In the genomic region with DNA sequence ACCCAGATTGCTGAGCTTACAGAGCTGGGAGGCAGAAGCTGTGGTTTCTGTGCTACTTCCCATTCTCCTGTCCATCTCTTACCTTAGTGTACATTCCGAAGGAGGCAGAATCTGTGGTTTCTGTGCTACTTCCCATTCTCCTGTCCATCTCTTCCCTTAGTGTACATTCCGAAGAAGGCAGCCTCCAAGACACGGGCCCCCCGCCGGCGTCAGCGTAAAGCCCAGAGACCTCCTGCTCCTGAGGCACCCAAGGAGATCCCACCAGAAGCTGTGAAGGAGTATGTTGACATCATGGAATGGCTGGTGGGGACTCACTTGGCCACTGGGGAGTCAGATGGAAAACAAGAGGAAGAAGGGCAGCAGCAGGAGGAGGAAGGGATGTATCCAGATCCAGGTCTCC, we compare ENCODE assay signal across 20 cellular contexts. TPM values are rescaled to one million over a fixed set of nuclear protein-coding genes. Genes with fewer than 3 reads are reported as not detected.
DNase-seq lines count a peak whose midpoint lies in the region; ATAC-seq and TF ChIP-seq lines count a peak whose summit lies in the region.
"Had no signal": no experiment of that assay in that cellular context is flagged by ENCODE, and none has a peak within 500 bp of the region (broad histone marks: within the 10 kb centered on the region; RNA-seq: fewer than 3 reads in every experiment).

No MANE protein-coding gene starts in this region.

- H3K27me3 Mint-ChIP-seq in activated CD8-positive, alpha-beta T cell treated with anti-CD3 and anti-CD28 coated beads, Interleukin-2, amount 10 ng/mL, durations not matched to agents 7 days and 5 days (ENCODE audit: low read depth): no peaks in the 10 kb centered on the region
- H3K27me3 Mint-ChIP-seq in activated CD8-positive, alpha-beta T cell treated with anti-CD3 and anti-CD28 coated beads for 36 hours: no peaks in the 10 kb centered on the region
- H3K27me3 Mint-ChIP-seq: CD4-positive, alpha-beta T cell had no signal

- H3K9me3 Mint-ChIP-seq in activated CD8-positive, alpha-beta T cell treated with anti-CD3 and anti-CD28 coated beads, Interleukin-2, amount 10 ng/mL, durations not matched to agents 7 days and 5 days (ENCODE audit: insufficient read depth): no peaks in the 10 kb centered on the region
- H3K9me3 Mint-ChIP-seq in activated CD8-positive, alpha-beta T cell treated with anti-CD3 and anti-CD28 coated beads for 36 hours: no peaks in the 10 kb centered on the region
- H3K9me3 Mint-ChIP-seq: CD4-positive, alpha-beta T cell; CD8-positive, alpha-beta T cell had no signal

- no peak for TF ChIP-seq CTCF in activated CD8-positive, alpha-beta T cell treated with anti-CD3 and anti-CD28 coated beads for 36 hours (IDR thresholded peaks at IDR 0.05)
- no peak for TF ChIP-seq CTCF in RWPE2 (IDR thresholded peaks at IDR 0.05; ENCODE audit: poor library complexity, severe bottlenecking)
- no peak for TF ChIP-seq CTCF in WERI-Rb-1 (IDR thresholded peaks at IDR 0.05; ENCODE audit: low read depth, low read length)

- H3K4me3 Mint-ChIP-seq in activated CD8-positive, alpha-beta T cell treated with anti-CD3 and anti-CD28 coated beads, Interleukin-2, amount 10 ng/mL, durations not matched to agents 7 days and 5 days: no peak overlapping the region
- H3K4me3 Mint-ChIP-seq in activated CD8-positive, alpha-beta T cell treated with anti-CD3 and anti-CD28 coated beads for 36 hours: no peak overlapping the region
- H3K4me3 Mint-ChIP-seq: CD14-positive monocyte; CD4-positive, alpha-beta T cell; CD8-positive, alpha-beta T cell had no signal

- H3K4me1 Mint-ChIP-seq in activated CD8-positive, alpha-beta T cell treated with anti-CD3 and anti-CD28 coated beads, Interleukin-2, amount 10 ng/mL, durations not matched to agents 7 days and 5 days (ENCODE audit: low read depth): no peaks in the 10 kb centered on the region
- H3K4me1 Mint-ChIP-seq in activated CD8-positive, alpha-beta T cell treated with anti-CD3 and anti-CD28 coated beads for 36 hours (ENCODE audit: low read depth): no peaks in the 10 kb centered on the region
- H3K4me1 Mint-ChIP-seq: CD14-positive monocyte had no signal

- DNase-seq in activated CD8-positive, alpha-beta T cell treated with anti-CD3 and anti-CD28 coated beads, Interleukin-2, amount 10 ng/mL, durations not matched to agents 7 days and 5 days: no peak
- DNase-seq in activated CD8-positive, alpha-beta T cell treated with anti-CD3 and anti-CD28 coated beads for 36 hours: no peak
- DNase-seq in RWPE2 (ENCODE audit: low spot score) (peak; percentile 58), mesenteric fat pad (ENCODE audit: low spot score) (peak; percentile 28), posterior vena cava (ENCODE audit: low spot score) (no peak), A172 (ENCODE audit: low spot score) (no peak), WERI-Rb-1 (no peak)
- DNase-seq: ACHN; BE2C; C1 segment of cervical spinal cord; Caco-2; Calu3; CD4-positive, alpha-beta T cell; CD8-positive, alpha-beta T cell; DMS79 treated with DMSO at 0.1 percent for 48 hours; GF-D8 had no signal

- peaks cover 21% of the 10 kb centered on the region for H3K36me3 Mint-ChIP-seq in activated CD8-positive, alpha-beta T cell treated with anti-CD3 and anti-CD28 coated beads, Interleukin-2, amount 10 ng/mL, durations not matched to agents 7 days and 5 days (ENCODE audit: low read depth)
- H3K36me3 Mint-ChIP-seq in activated CD8-positive, alpha-beta T cell treated with anti-CD3 and anti-CD28 coated beads for 36 hours (ENCODE audit: low read depth): peaks cover 14% of the 10 kb centered on the region

- H3K36me3 ChIP-seq in RWPE2 (ENCODE audit: low read depth) (peaks cover 30% of the 10 kb centered on the region), WERI-Rb-1 (no peaks in the 10 kb centered on the region)

- H3K27me3 ChIP-seq in RWPE2 (ENCODE audit: insufficient read depth, poor library complexity, severe bottlenecking) (no peaks in the 10 kb centered on the region), WERI-Rb-1 (ENCODE audit: insufficient read depth, low read depth, severe bottlenecking) (no peaks in the 10 kb centered on the region)
- H3K27me3 ChIP-seq: BE2C, BLaER1 had no signal

- intact Hi-C loops in activated CD8-positive, alpha-beta T cell treated with anti-CD3 and anti-CD28 coated beads for 36 hours (cut with micrococcal nuclease): no loop called here
- intact Hi-C loops in posterior vena cava (cut with DNase I): no loop called here

- POLR2A ChIA-PET in activated CD8-positive, alpha-beta T cell treated with anti-CD3 and anti-CD28 coated beads, Interleukin-2, amount 10 ng/mL, durations not matched to agents 7 days and 5 days (lab: Charles Lee): interaction anchor here (2.0 kb wide), 1 partner anchor 13 kb away, joined by 7 read pairs; the partner anchor contains the start of gene LPCAT4
- POLR2A ChIA-PET in activated CD8-positive, alpha-beta T cell treated with anti-CD3 and anti-CD28 coated beads for 36 hours (lab: Charles Lee): interaction anchor here (0.8 kb wide), 1 partner anchor 13 kb away, joined by 3 read pairs; the partner anchor contains the start of gene LPCAT4

- H3K27ac ChIP-seq in RWPE2 (ENCODE audit: poor library complexity, severe bottlenecking) (no peak overlapping the region), WERI-Rb-1 (no peak overlapping the region)
- H3K27ac ChIP-seq: 22Rv1, BLaER1 had no signal

- no peaks in the 10 kb centered on the region for H3K4me1 ChIP-seq in RWPE2 (ENCODE audit: insufficient read depth, poor library complexity, severe bottlenecking)
- H3K4me1 ChIP-seq: BE2C, BLaER1, Caco-2 had no signal

- ATAC-seq in activated CD8-positive, alpha-beta T cell treated with anti-CD3 and anti-CD28 coated beads, Interleukin-2, amount 10 ng/mL, durations not matched to agents 7 days and 5 days: no peak
- no peak for ATAC-seq in activated CD8-positive, alpha-beta T cell treated with anti-CD3 and anti-CD28 coated beads for 36 hours
- no peak for ATAC-seq in RWPE2 (ENCODE audit: low read depth)
- ATAC-seq: CD8-positive, alpha-beta T cell had no signal

- H3K27ac Mint-ChIP-seq in activated CD8-positive, alpha-beta T cell treated with anti-CD3 and anti-CD28 coated beads, Interleukin-2, amount 10 ng/mL, durations not matched to agents 7 days and 5 days: peak overlapping the region; percentile 41
- no peak overlapping the region for H3K27ac Mint-ChIP-seq in activated CD8-positive, alpha-beta T cell treated with anti-CD3 and anti-CD28 coated beads for 36 hours
- H3K27ac Mint-ChIP-seq: CD4-positive, alpha-beta T cell; CD8-positive, alpha-beta T cell had no signal

- no peaks in the 10 kb centered on the region for H3K9me3 ChIP-seq in RWPE2 (ENCODE audit: severe bottlenecking)
- no peaks in the 10 kb centered on the region for H3K9me3 ChIP-seq in WERI-Rb-1 (ENCODE audit: severe bottlenecking)
- H3K9me3 ChIP-seq: BE2C, BLaER1, Caco-2 had no signal

- CTCF ChIA-PET in activated CD8-positive, alpha-beta T cell treated with anti-CD3 and anti-CD28 coated beads, Interleukin-2, amount 10 ng/mL, durations not matched to agents 7 days and 5 days (lab: Charles Lee): interaction anchor here (0.9 to 6.7 kb wide), 3 partner anchors 11 to 234 kb away, joined by 3 to 26 read pairs (median 11); partner anchors contain the start of genes LPCAT4, NOP10 and NUTM1
- CTCF ChIA-PET in activated CD8-positive, alpha-beta T cell treated with anti-CD3 and anti-CD28 coated beads for 36 hours (lab: Charles Lee): interaction anchor here (1.7 to 3.2 kb wide), 2 partner anchors 13 to 114 kb away, joined by 5 to 17 read pairs; partner anchors contain the start of gene LPCAT4

- H3K4me3 ChIP-seq in RWPE2 (ENCODE audit: severe bottlenecking) (no peak overlapping the region), WERI-Rb-1 (ENCODE audit: low read depth, low read length) (no peak overlapping the region)
- H3K4me3 ChIP-seq: BLaER1 had no signal

RNA-seq across cellular contexts. Expression of gene NUTM1, which starts 11.2 kb away (rescaled TPM):
- not detected for total RNA-seq in activated CD8-positive, alpha-beta T cell treated with anti-CD3 and anti-CD28 coated beads, Interleukin-2, amount 10 ng/mL, durations not matched to agents 7 days and 5 days
- total RNA-seq in activated CD8-positive, alpha-beta T cell treated with anti-CD3 and anti-CD28 coated beads for 36 hours: not detected
- not detected for total RNA-seq in mesenteric fat pad
- total RNA-seq in posterior vena cava: not detected
- not detected in 2 replicates for total RNA-seq in A172 (2014; rRNA removed; shearing (Covaris generic))
- total RNA-seq: A673; Caco-2; Calu3; CD4-positive, alpha-beta T cell; CD8-positive, alpha-beta T cell had no signal

RNA-seq across cellular contexts. Expression of gene NOP10, which starts 11.3 kb away (rescaled TPM):
- 100 to 1,000 TPM; 180 to 182 TPM for total RNA-seq in activated CD8-positive, alpha-beta T cell treated with anti-CD3 and anti-CD28 coated beads, Interleukin-2, amount 10 ng/mL, durations not matched to agents 7 days and 5 days
- 100 to 1,000 TPM; 225 to 226 TPM for total RNA-seq in activated CD8-positive, alpha-beta T cell treated with anti-CD3 and anti-CD28 coated beads for 36 hours
- total RNA-seq in mesenteric fat pad (157 TPM), posterior vena cava (100 to 1,000 TPM in 1 of 2 donors, 10 to 100 TPM in 1; 91.5 to 113 TPM)
- total RNA-seq in A172 (2014; rRNA removed; shearing (Covaris generic)): 341 and 382 TPM in 2 replicates

RNA-seq across cellular contexts. Expression of gene LPCAT4, which starts 12.7 kb away (rescaled TPM):
- 100 to 1,000 TPM; 106 to 115 TPM for total RNA-seq in activated CD8-positive, alpha-beta T cell treated with anti-CD3 and anti-CD28 coated beads, Interleukin-2, amount 10 ng/mL, durations not matched to agents 7 days and 5 days
- 10 to 100 TPM; 55.6 to 56.9 TPM for total RNA-seq in activated CD8-positive, alpha-beta T cell treated with anti-CD3 and anti-CD28 coated beads for 36 hours
- total RNA-seq in mesenteric fat pad: 24.1 TPM
- total RNA-seq in posterior vena cava: 10 to 100 TPM; 26.7 to 35.4 TPM
- 8.9 and 9.8 TPM in 2 replicates for total RNA-seq in A172 (2014; rRNA removed; shearing (Covaris generic))

RNA-seq across cellular contexts. Expression of gene SLC12A6, which starts 16.7 kb away (rescaled TPM):
- total RNA-seq in activated CD8-positive, alpha-beta T cell treated with anti-CD3 and anti-CD28 coated beads, Interleukin-2, amount 10 ng/mL, durations not matched to agents 7 days and 5 days: 10 to 100 TPM; 24.8 to 25.3 TPM
- total RNA-seq in activated CD8-positive, alpha-beta T cell treated with anti-CD3 and anti-CD28 coated beads for 36 hours: 10 to 100 TPM; 22.2 to 24.8 TPM
- total RNA-seq in mesenteric fat pad (22.8 TPM), posterior vena cava (10 to 100 TPM; 17.9 to 24.1 TPM)
- total RNA-seq in A172 (2014; rRNA removed; shearing (Covaris generic)): 5.7 and 7.6 TPM in 2 replicates

Comparison
In these comparisons a context has a peak if more than half of its experiments do, and no peak if none do; other contexts are left out.
1. DNase-seq: peak in RWPE2 (single experiment) and mesenteric fat pad (single experiment); none in activated CD8-positive, alpha-beta T cell treated with anti-CD3 and anti-CD28 coated beads, Interleukin-2, amount 10 ng/mL, durations not matched to agents 7 days and 5 days (single experiment), activated CD8-positive, alpha-beta T cell treated with anti-CD3 and anti-CD28 coated beads for 36 hours (single experiment), posterior vena cava (single experiment), A172 (single experiment) and WERI-Rb-1 (single experiment).